ENCODE assay signal across 32 cellular contexts in the genomic region with DNA sequence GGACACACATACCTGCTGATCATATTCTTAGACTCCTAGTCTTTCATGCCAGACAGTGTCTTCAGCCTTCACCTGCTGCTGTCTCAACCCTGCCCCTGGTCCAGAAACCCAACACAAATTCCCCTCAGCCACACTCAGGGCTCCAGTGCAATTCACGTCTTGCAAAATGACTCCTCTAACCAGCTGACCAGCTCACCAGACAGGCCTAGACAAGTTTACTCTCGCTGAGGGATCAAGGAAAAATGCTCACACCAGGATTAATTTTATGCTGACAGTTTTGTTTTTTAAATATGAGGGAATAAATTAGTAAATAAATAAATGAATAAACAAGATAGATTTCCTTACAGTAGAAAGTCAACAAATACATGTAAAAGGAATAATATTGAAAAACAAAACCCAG. TPM values are rescaled to one million over a fixed set of nuclear protein-coding genes. Genes with fewer than 3 reads are reported as not detected.
DNase-seq lines count a peak whose midpoint lies in the region; ATAC-seq lines count a peak whose summit lies in the region.
"Had no signal": no experiment of that assay in that cellular context is flagged by ENCODE, and none has a peak within 500 bp of the region (broad histone marks: within the 10 kb centered on the region; RNA-seq: fewer than 3 reads in every experiment).

No MANE protein-coding gene starts in this region.

- H3K4me2 ChIP-seq in trophoblast cell (ENCODE audit: low read length): no peak overlapping the region

- H3K27ac ChIP-seq in trophoblast cell (ENCODE audit: low read depth, low read length): peak overlapping the region; percentile 17
- H3K27ac ChIP-seq: 22Rv1, left ventricle myocardium inferior, psoas muscle, thoracic aorta, vagina had no signal

- no peak overlapping the region for H3K4me3 ChIP-seq in trophoblast cell (ENCODE audit: low read depth, low read length)
- H3K4me3 ChIP-seq: left ventricle myocardium inferior, psoas muscle, thoracic aorta, vagina had no signal

- H2AFZ ChIP-seq in trophoblast cell (ENCODE audit: insufficient read depth, low read length, poor library complexity): no peak overlapping the region

- no CpG with 5 or more reads among the region's 2 CpGs for WGBS in trophoblast cell (ENCODE audit: extremely low coverage, insufficient coverage, insufficient read length)

- peak; percentile 21 for DNase-seq in DMS79 treated with DMSO at 0.1 percent for 48 hours (lab: John Stamatoyannopoulos, UW)
- no peak for DNase-seq in DMS79 (lab: John Stamatoyannopoulos, UW)
- DNase-seq in NCI-H1105 (lab: John Stamatoyannopoulos, UW): peak; percentile 1
- DNase-seq in trophoblast cell: peak; percentile 28 to 61
- DNase-seq in EL: no peak
- DNase-seq: activated B cell treated with CpG ODN at 0.5 μM for 24 hours; activated CD4-positive, alpha-beta T cell treated with anti-CD3 and anti-CD28 coated beads, Interleukin-2, amount 50 U/mL, for 4 hours; activated naive CD4-positive, alpha-beta T cell treated with anti-CD3 and anti-CD28 coated beads, Interleukin-2, amount 10 ng/mL, durations not matched to agents 7 days and 5 days; effector memory CD8-positive, alpha-beta T cell; foreskin melanocyte; HCEC 1CT; hippocampal formation; immature natural killer cell; left ventricle myocardium inferior; naive B cell; NCI-H1048; NCI-H187 treated with DMSO at 0.1 percent for 48 hours; NCI-H226; NCI-H774; nucleus accumbens; psoas muscle; T-helper 1 cell had no signal

- H2BK120ac ChIP-seq in trophoblast cell (ENCODE audit: insufficient read depth, low read length, poor library complexity): peak overlapping the region; percentile 16

- H3K9ac ChIP-seq in trophoblast cell (ENCODE audit: low read length): no peak overlapping the region

- peak; percentile 85 for ATAC-seq in esophagus mucosa
- no peak for ATAC-seq in activated T-helper 17 cell treated with anti-CD3 and anti-CD28 coated beads, Interleukin-2, amount 50 U/mL, for 72 hours (replicated peaks)
- no peak for ATAC-seq in GM21447 (IDR thresholded peaks at IDR 0.05; ENCODE audit: unreplicated experiment)
- ATAC-seq: effector memory CD8-positive, alpha-beta T cell had no signal

- no peaks in the 10 kb centered on the region for H3K36me3 ChIP-seq in trophoblast cell (ENCODE audit: control insufficient read depth in 1 of 2, insufficient read depth in 2 of 2, low read length in 2 of 2)
- H3K36me3 ChIP-seq: left ventricle myocardium inferior, thoracic aorta, vagina had no signal

- H3K27ac Mint-ChIP-seq in activated T-helper 17 cell treated with anti-CD3 and anti-CD28 coated beads, Interleukin-2, amount 50 U/mL, for 72 hours: no peak overlapping the region
- H3K27ac Mint-ChIP-seq: activated B cell treated with CpG ODN at 0.5 μM for 24 hours; activated naive CD4-positive, alpha-beta T cell treated with anti-CD3 and anti-CD28 coated beads, Interleukin-2, amount 10 ng/mL, durations not matched to agents 7 days and 5 days; activated T-helper 1 cell treated with anti-CD3 and anti-CD28 coated beads, Interleukin-12 subunit alpha, Interleukin-12 subunit beta, Interleukin-2, Interleukin-4 antibody, amounts not matched to agents 30 ng/mL and 10 ng/mL and 1 ng/mL, durations not matched to agents 14 hours and 24 hours and 36 hours; effector memory CD8-positive, alpha-beta T cell; immature natural killer cell; stimulated activated naive CD8-positive, alpha-beta T cell treated with anti-CD3 and anti-CD28 coated beads, Interleukin-15, Interleukin-2, amounts not matched to agents 100 ng/mL and 50 ng/mL, for 24 hours had no signal

- H3K36me3 Mint-ChIP-seq in activated T-helper 17 cell treated with anti-CD3 and anti-CD28 coated beads, Interleukin-2, amount 50 U/mL, for 72 hours (ENCODE audit: low read depth): no peaks in the 10 kb centered on the region
- H3K36me3 Mint-ChIP-seq: activated naive CD4-positive, alpha-beta T cell treated with anti-CD3 and anti-CD28 coated beads, Interleukin-2, amount 10 ng/mL, durations not matched to agents 7 days and 5 days; immature natural killer cell; naive B cell had no signal

- peak overlapping the region; percentile 1 for H3K23ac ChIP-seq in trophoblast cell (ENCODE audit: low read length)

- H3K4me1 ChIP-seq in trophoblast cell (ENCODE audit: control insufficient read depth in 1 of 2, insufficient read depth in 2 of 2, low read length in 2 of 2): peaks cover 6 to 8% of the 10 kb centered on the region in 2 experiments
- H3K4me1 ChIP-seq: psoas muscle, vagina had no signal

- peak overlapping the region; percentile 19 for H3K18ac ChIP-seq in trophoblast cell (ENCODE audit: low read length)

- no peak overlapping the region for H3K4me3 Mint-ChIP-seq in activated T-helper 17 cell treated with anti-CD3 and anti-CD28 coated beads, Interleukin-2, amount 50 U/mL, for 72 hours
- H3K4me3 Mint-ChIP-seq: activated B cell treated with CpG ODN at 0.5 μM for 24 hours; activated naive CD4-positive, alpha-beta T cell treated with anti-CD3 and anti-CD28 coated beads, Interleukin-2, amount 10 ng/mL, durations not matched to agents 7 days and 5 days; activated T-helper 1 cell treated with anti-CD3 and anti-CD28 coated beads, Interleukin-12 subunit alpha, Interleukin-12 subunit beta, Interleukin-2, Interleukin-4 antibody, amounts not matched to agents 30 ng/mL and 10 ng/mL and 1 ng/mL, durations not matched to agents 14 hours and 24 hours and 36 hours; effector memory CD8-positive, alpha-beta T cell; immature natural killer cell; naive B cell; stimulated activated naive CD8-positive, alpha-beta T cell treated with anti-CD3 and anti-CD28 coated beads, Interleukin-15, Interleukin-2, amounts not matched to agents 100 ng/mL and 50 ng/mL, for 24 hours had no signal

- no peak overlapping the region for H4K12ac ChIP-seq in trophoblast cell (ENCODE audit: low read depth, low read length)

- peak overlapping the region; percentile 51 for H4K8ac ChIP-seq in trophoblast cell (ENCODE audit: low read depth, low read length)

- H3K9me3 ChIP-seq in trophoblast cell (ENCODE audit: insufficient read depth, low read depth, low read length): peaks cover 2% of the 10 kb centered on the region
- H3K9me3 ChIP-seq: left ventricle myocardium inferior, psoas muscle, thoracic aorta, vagina had no signal

- no peak overlapping the region for H2AK5ac ChIP-seq in trophoblast cell (ENCODE audit: low read length)

- H3K27me3 Mint-ChIP-seq in activated T-helper 17 cell treated with anti-CD3 and anti-CD28 coated beads, Interleukin-2, amount 50 U/mL, for 72 hours: no peaks in the 10 kb centered on the region
- H3K27me3 Mint-ChIP-seq: stimulated activated naive CD8-positive, alpha-beta T cell treated with anti-CD3 and anti-CD28 coated beads, Interleukin-15, Interleukin-2, amounts not matched to agents 100 ng/mL and 50 ng/mL, for 24 hours had no signal

- H4K91ac ChIP-seq in trophoblast cell (ENCODE audit: low read depth, low read length): peak overlapping the region; percentile 82

- no peaks in the 10 kb centered on the region for H3K4me1 Mint-ChIP-seq in activated T-helper 17 cell treated with anti-CD3 and anti-CD28 coated beads, Interleukin-2, amount 50 U/mL, for 72 hours
- H3K4me1 Mint-ChIP-seq: activated B cell treated with CpG ODN at 0.5 μM for 24 hours; activated naive CD4-positive, alpha-beta T cell treated with anti-CD3 and anti-CD28 coated beads, Interleukin-2, amount 10 ng/mL, durations not matched to agents 7 days and 5 days; immature natural killer cell; naive B cell had no signal

- no peak overlapping the region for H2BK5ac ChIP-seq in trophoblast cell (ENCODE audit: low read depth, low read length, poor library complexity)

- H3K9me3 Mint-ChIP-seq in activated T-helper 17 cell treated with anti-CD3 and anti-CD28 coated beads, Interleukin-2, amount 50 U/mL, for 72 hours: no peaks in the 10 kb centered on the region
- H3K9me3 Mint-ChIP-seq: activated B cell treated with CpG ODN at 0.5 μM for 24 hours; activated naive CD4-positive, alpha-beta T cell treated with anti-CD3 and anti-CD28 coated beads, Interleukin-2, amount 10 ng/mL, durations not matched to agents 7 days and 5 days; activated T-helper 1 cell treated with anti-CD3 and anti-CD28 coated beads, Interleukin-12 subunit alpha, Interleukin-12 subunit beta, Interleukin-2, Interleukin-4 antibody, amounts not matched to agents 30 ng/mL and 10 ng/mL and 1 ng/mL, durations not matched to agents 14 hours and 24 hours and 36 hours; effector memory CD8-positive, alpha-beta T cell; immature natural killer cell; stimulated activated naive CD8-positive, alpha-beta T cell treated with anti-CD3 and anti-CD28 coated beads, Interleukin-15, Interleukin-2, amounts not matched to agents 100 ng/mL and 50 ng/mL, for 24 hours had no signal

- H3K4ac ChIP-seq in trophoblast cell (ENCODE audit: low read depth, low read length): no peak overlapping the region

- H3K79me1 ChIP-seq in trophoblast cell (ENCODE audit: low read length): peaks cover 1% of the 10 kb centered on the region

- peak overlapping the region; percentile 11 for H3K14ac ChIP-seq in trophoblast cell (ENCODE audit: low read length)

- peak overlapping the region; percentile 39 for H2BK12ac ChIP-seq in trophoblast cell (ENCODE audit: low read length)

- no peaks in the 10 kb centered on the region for H3K79me2 ChIP-seq in trophoblast cell (ENCODE audit: control insufficient read depth, insufficient read depth, low read length, poor library complexity)

- H3K27me3 ChIP-seq in trophoblast cell (ENCODE audit: insufficient read depth, low read length): no peaks in the 10 kb centered on the region
- H3K27me3 ChIP-seq: vagina had no signal

RNA-seq across cellular contexts. Expression of gene CCDC185, which starts 28.5 kb away (rescaled TPM):
- total RNA-seq in esophagus mucosa: 0.24 TPM
- not detected in 2 replicates for polyA plus RNA-seq in trophoblast cell (2013)
- not detected for total RNA-seq in activated T-helper 17 cell treated with anti-CD3 and anti-CD28 coated beads, Interleukin-2, amount 50 U/mL, for 72 hours
- total RNA-seq: activated B cell treated with CpG ODN at 0.5 μM for 24 hours; activated T-helper 1 cell treated with anti-CD3 and anti-CD28 coated beads, Interleukin-12 subunit alpha, Interleukin-12 subunit beta, Interleukin-2, Interleukin-4 antibody, amounts not matched to agents 30 ng/mL and 10 ng/mL and 1 ng/mL, durations not matched to agents 14 hours and 24 hours and 36 hours; left ventricle myocardium inferior; psoas muscle; RPMI7951; SK-MEL-5; thoracic aorta; vagina had no signal
- polyA plus RNA-seq: immature natural killer cell, psoas muscle had no signal

RNA-seq across cellular contexts. Expression of gene SUSD4, which starts 57.7 kb away (rescaled TPM):
- total RNA-seq in esophagus mucosa: 42.2 TPM
- 0.26 and 0.50 TPM in 2 replicates for polyA plus RNA-seq in trophoblast cell (2013)
- total RNA-seq in activated T-helper 17 cell treated with anti-CD3 and anti-CD28 coated beads, Interleukin-2, amount 50 U/mL, for 72 hours: under 1 TPM; 0.11 to 0.42 TPM
- total RNA-seq: activated B cell treated with CpG ODN at 0.5 μM for 24 hours; activated T-helper 1 cell treated with anti-CD3 and anti-CD28 coated beads, Interleukin-12 subunit alpha, Interleukin-12 subunit beta, Interleukin-2, Interleukin-4 antibody, amounts not matched to agents 30 ng/mL and 10 ng/mL and 1 ng/mL, durations not matched to agents 14 hours and 24 hours and 36 hours; SK-MEL-5 had no signal
- polyA plus RNA-seq: immature natural killer cell had no signal

Comparison
In these comparisons a context has a peak if more than half of its experiments do, and no peak if none do; other contexts are left out.
1. DNase-seq: peak in DMS79 treated with DMSO at 0.1 percent for 48 hours (single experiment), NCI-H1105 (single experiment) and trophoblast cell (2 of 2); none in DMS79 (single experiment) and EL (single experiment).
2. RNA of gene SUSD4, which starts 57.7 kb away (total RNA-seq): 42.2 TPM in esophagus mucosa (single experiment); 0.11 to 0.42 TPM in activated T-helper 17 cell treated with anti-CD3 and anti-CD28 coated beads, Interleukin-2, amount 50 U/mL, for 72 hours; every median in the first group is over 10 times any median in the second.